In the genomic region with DNA sequence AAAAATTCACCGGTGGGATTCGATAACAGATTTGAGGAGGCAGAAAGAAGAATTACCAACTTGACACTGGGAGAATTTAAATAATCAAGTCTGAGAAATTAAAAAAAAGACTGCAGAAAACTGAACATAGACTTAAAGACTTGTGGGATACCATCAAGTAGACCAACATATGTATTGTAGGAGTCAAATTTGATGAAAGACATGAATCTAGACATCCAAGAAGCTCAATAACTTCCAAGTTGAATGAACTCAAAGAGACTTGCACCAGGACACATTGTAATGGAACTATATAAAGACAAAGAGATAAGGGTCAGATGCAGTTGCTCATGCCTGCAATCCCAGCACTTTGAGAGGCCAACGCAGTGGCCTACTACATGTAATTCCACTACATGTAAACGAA, we compare ENCODE assay signal across 15 cellular contexts. TPM values are rescaled to one million over a fixed set of nuclear protein-coding genes. Genes with fewer than 3 reads are reported as not detected.
"Had no signal": no experiment of that assay in that cellular context is flagged by ENCODE, and none has a peak within 500 bp of the region (broad histone marks: within the 10 kb centered on the region; RNA-seq: fewer than 3 reads in every experiment).

No MANE protein-coding gene starts in this region.

RNA-seq across cellular contexts. Expression of gene GIMD1, which starts 30.3 kb away (rescaled TPM):
- total RNA-seq: stomach, subcutaneous adipose tissue, suprapubic skin, temporal lobe, testis, thoracic aorta, thyroid gland, tibial nerve, transverse colon, upper lobe of left lung, upper lobe of right lung, ureter, urinary bladder, uterus, vagina had no signal
- polyA plus RNA-seq: stomach, urinary bladder had no signal
